ENCODE assay signal across 16 cellular contexts in genomic region chr2:19651466-19651865, GRCh38.
DNase-seq lines count a peak whose midpoint lies in the region; ATAC-seq, FAIRE-seq and TF ChIP-seq lines count a peak whose summit lies in the region.
"Had no signal": no experiment of that assay in that cellular context is flagged by ENCODE, and none has a peak within 500 bp of the region (broad histone marks: within the 10 kb centered on the region; RNA-seq: fewer than 3 reads in every experiment).

No MANE protein-coding gene starts in this region.

- H3K9me3 ChIP-seq in A549 (no peaks in the 10 kb centered on the region), RWPE2 (ENCODE audit: severe bottlenecking) (no peaks in the 10 kb centered on the region)

- TF ChIP-seq POLR2A in A549 (IDR thresholded peaks at IDR 0.05; ENCODE audit: low read length) = no peak
- TF ChIP-seq POLR2A in GM12892 (IDR thresholded peaks at IDR 0.05; ENCODE audit: low read depth, low read length) = no peak

- H3K27me3 Mint-ChIP-seq in WTC11 (ENCODE audit: low read depth) = no peaks in the 10 kb centered on the region

- no peak for TF ChIP-seq EP300 in A549 (IDR thresholded peaks at IDR 0.05)

- no peak for FAIRE-seq in A549 (lab: Jason Lieb, UNC)
- FAIRE-seq in GM12892 (lab: Jason Lieb, UNC) = no peak
- FAIRE-seq: K562 had no signal

- H3K4me3 ChIP-seq in A549 = no peak overlapping the region
- no peak overlapping the region for H3K4me3 ChIP-seq in RWPE2 (ENCODE audit: severe bottlenecking)
- H3K4me3 ChIP-seq in fibroblast of mammary gland (ENCODE audit: control insufficient read depth, low read depth, low read length) = no peak overlapping the region
- H3K4me3 ChIP-seq: K562 had no signal

- H3K4me2 ChIP-seq in A549 = no peak overlapping the region

- H3K27ac Mint-ChIP-seq in WTC11 = no peak overlapping the region

- no peaks in the 10 kb centered on the region for H3K36me3 ChIP-seq in RWPE2 (ENCODE audit: low read depth)

- no peak for TF ChIP-seq CTCF in A549 (IDR thresholded peaks at IDR 0.05)
- no peak for TF ChIP-seq CTCF in RWPE2 (IDR thresholded peaks at IDR 0.05; ENCODE audit: poor library complexity, severe bottlenecking)
- no peak for TF ChIP-seq CTCF in fibroblast of mammary gland (conservative IDR thresholded peaks at IDR 0.05; ENCODE audit: control insufficient read depth, insufficient read depth, low read depth, low read length)
- TF ChIP-seq CTCF in WTC11 (IDR thresholded peaks at IDR 0.05) = no peak

- peak overlapping the region; percentile 4 to 57; a peak in 2 of 6 replicates for H3K27ac ChIP-seq in A549
- peak overlapping the region; percentile 81 for H3K27ac ChIP-seq in RWPE2 (ENCODE audit: poor library complexity, severe bottlenecking)
- H3K27ac ChIP-seq: 22Rv1, HL-60 had no signal

- ATAC-seq in A549 = no peak
- no peak for ATAC-seq in RWPE2 (ENCODE audit: low read depth)
- ATAC-seq in WTC11 = no peak
- no peak for ATAC-seq in GM18511 (IDR thresholded peaks at IDR 0.05; ENCODE audit: unreplicated experiment)
- ATAC-seq: K562 had no signal

- H3K4me1 Mint-ChIP-seq in WTC11 = peaks cover 27% of the 10 kb centered on the region
- H3K4me1 Mint-ChIP-seq: CD14-positive monocyte had no signal

- H3K4me1 ChIP-seq in A549 (peaks cover 27% of the 10 kb centered on the region), RWPE2 (ENCODE audit: insufficient read depth, poor library complexity, severe bottlenecking) (peaks cover 29% of the 10 kb centered on the region)

- DNase-seq in A549 (ENCODE audit: low read depth in 1 of 2, low spot score in 1 of 2) (no peak), RWPE2 (ENCODE audit: low spot score) (no peak), fibroblast of mammary gland (ENCODE audit: low read depth) (peak; percentile 89), renal cortical epithelial cell (ENCODE audit: low read depth) (peak; percentile 59), GM12892 (ENCODE audit: insufficient read length) (no peak), WTC11 (ENCODE audit: low spot score) (no peak)
- no peak for DNase-seq in activated effector memory CD4-positive, alpha-beta T cell treated with anti-CD3 and anti-CD28 coated beads, Interleukin-2, amount 50 U/mL, for 16 hours
- DNase-seq: COR-L47, NCI-H1092 treated with DMSO at 0.1 percent for 48 hours, NCI-H1694, NCI-H345 had no signal

- no peaks in the 10 kb centered on the region for H3K36me3 Mint-ChIP-seq in WTC11
- H3K36me3 Mint-ChIP-seq: CD14-positive monocyte had no signal

- no peaks in the 10 kb centered on the region for H3K27me3 ChIP-seq in RWPE2 (ENCODE audit: insufficient read depth, poor library complexity, severe bottlenecking)

- TF ChIP-seq RAD21 in A549 (conservative IDR thresholded peaks at IDR 0.05 in 1 of 2, IDR thresholded peaks at IDR 0.05 in 1 of 2) = no peak

- POLR2A ChIA-PET in A549 (lab: Yijun Ruan, JAX) (no interaction called here), WTC11 (lab: Charles Lee) (no interaction called here)

- CTCF ChIA-PET in A549 (lab: Yijun Ruan, JAX) (interaction anchor here (0.7 to 2.1 kb wide), 5 partner anchors 15 to 288 kb away, joined by 3 to 11 read pairs (median 4); no protein-coding TSS in a partner anchor), WTC11 (lab: Charles Lee) (no interaction called here)

- H3K4me3 Mint-ChIP-seq in WTC11 = no peak overlapping the region
- H3K4me3 Mint-ChIP-seq: CD14-positive monocyte had no signal

- peaks cover 11% of the 10 kb centered on the region; the same call in 1 of the 2 replicates for H3K9me3 Mint-ChIP-seq in WTC11

- 63% methylated on average over 4 of the region's 4 CpGs for WGBS in A549 (ENCODE audit: missing lambda C conversion rate)

TF ChIP-seq in A549, 52 proteins besides CTCF, POLR2A, EP300 and RAD21:
- TF ChIP-seq, protein P1, sequence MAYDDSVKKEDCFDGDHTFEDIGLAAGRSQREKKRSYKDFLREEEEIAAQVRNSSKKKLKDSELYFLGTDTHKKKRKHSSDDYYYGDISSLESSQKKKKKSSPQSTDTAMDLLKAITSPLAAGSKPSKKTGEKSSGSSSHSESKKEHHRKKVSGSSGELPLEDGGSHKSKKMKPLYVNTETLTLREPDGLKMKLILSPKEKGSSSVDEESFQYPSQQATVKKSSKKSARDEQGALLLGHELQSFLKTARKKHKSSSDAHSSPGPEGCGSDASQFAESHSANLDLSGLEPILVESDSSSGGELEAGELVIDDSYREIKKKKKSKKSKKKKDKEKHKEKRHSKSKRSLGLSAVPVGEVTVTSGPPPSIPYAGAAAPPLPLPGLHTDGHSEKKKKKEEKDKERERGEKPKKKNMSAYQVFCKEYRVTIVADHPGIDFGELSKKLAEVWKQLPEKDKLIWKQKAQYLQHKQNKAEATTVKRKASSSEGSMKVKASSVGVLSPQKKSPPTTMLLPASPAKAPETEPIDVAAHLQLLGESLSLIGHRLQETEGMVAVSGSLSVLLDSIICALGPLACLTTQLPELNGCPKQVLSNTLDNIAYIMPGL (CRISPR knock-in tag; IDR thresholded peaks at IDR 0.05; ENCODE audit: borderline replicate concordance) = no peak
- TF ChIP-seq RCOR1 (IDR thresholded peaks at IDR 0.05; ENCODE audit: low read depth, low read length) (no peak), HOXB13 (CRISPR knock-in tag; IDR thresholded peaks at IDR 0.05; ENCODE audit: low read depth) (no peak), HDAC2 (IDR thresholded peaks at IDR 0.05) (no peak), TP53 (CRISPR knock-in tag; IDR thresholded peaks at IDR 0.05) (no peak), MYC (IDR thresholded peaks at IDR 0.05; ENCODE audit: borderline replicate concordance, low read length) (no peak)
- TF ChIP-seq, protein P2, sequence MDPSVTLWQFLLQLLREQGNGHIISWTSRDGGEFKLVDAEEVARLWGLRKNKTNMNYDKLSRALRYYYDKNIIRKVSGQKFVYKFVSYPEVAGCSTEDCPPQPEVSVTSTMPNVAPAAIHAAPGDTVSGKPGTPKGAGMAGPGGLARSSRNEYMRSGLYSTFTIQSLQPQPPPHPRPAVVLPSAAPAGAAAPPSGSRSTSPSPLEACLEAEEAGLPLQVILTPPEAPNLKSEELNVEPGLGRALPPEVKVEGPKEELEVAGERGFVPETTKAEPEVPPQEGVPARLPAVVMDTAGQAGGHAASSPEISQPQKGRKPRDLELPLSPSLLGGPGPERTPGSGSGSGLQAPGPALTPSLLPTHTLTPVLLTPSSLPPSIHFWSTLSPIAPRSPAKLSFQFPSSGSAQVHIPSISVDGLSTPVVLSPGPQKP (IDR thresholded peaks at IDR 0.05; ENCODE audit: low read depth, low read length) = no peak

TF ChIP-seq in WTC11, 78 proteins besides CTCF, POLR2A, EP300 and RAD21 (continues in another document):
- TF ChIP-seq TEAD4 (CRISPR knock-in tag; IDR thresholded peaks at IDR 0.05) (no peak), E2F1 (CRISPR knock-in tag; IDR thresholded peaks at IDR 0.05) (no peak), TCF7 (CRISPR knock-in tag; IDR thresholded peaks at IDR 0.05; ENCODE audit: low read depth) (no peak), JAZF1 (CRISPR knock-in tag; IDR thresholded peaks at IDR 0.05) (no peak), ZNF512 (CRISPR knock-in tag; IDR thresholded peaks at IDR 0.05; ENCODE audit: borderline replicate concordance) (no peak), JUN (CRISPR knock-in tag; IDR thresholded peaks at IDR 0.05) (no peak), GTF2I (CRISPR knock-in tag; conservative IDR thresholded peaks at IDR 0.05) (no peak)
- TF ChIP-seq, protein P3, sequence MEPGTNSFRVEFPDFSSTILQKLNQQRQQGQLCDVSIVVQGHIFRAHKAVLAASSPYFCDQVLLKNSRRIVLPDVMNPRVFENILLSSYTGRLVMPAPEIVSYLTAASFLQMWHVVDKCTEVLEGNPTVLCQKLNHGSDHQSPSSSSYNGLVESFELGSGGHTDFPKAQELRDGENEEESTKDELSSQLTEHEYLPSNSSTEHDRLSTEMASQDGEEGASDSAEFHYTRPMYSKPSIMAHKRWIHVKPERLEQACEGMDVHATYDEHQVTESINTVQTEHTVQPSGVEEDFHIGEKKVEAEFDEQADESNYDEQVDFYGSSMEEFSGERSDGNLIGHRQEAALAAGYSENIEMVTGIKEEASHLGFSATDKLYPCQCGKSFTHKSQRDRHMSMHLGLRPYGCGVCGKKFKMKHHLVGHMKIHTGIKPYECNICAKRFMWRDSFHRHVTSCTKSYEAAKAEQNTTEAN (CRISPR knock-in tag; IDR thresholded peaks at IDR 0.05) = no peak
- TF ChIP-seq, protein P4, sequence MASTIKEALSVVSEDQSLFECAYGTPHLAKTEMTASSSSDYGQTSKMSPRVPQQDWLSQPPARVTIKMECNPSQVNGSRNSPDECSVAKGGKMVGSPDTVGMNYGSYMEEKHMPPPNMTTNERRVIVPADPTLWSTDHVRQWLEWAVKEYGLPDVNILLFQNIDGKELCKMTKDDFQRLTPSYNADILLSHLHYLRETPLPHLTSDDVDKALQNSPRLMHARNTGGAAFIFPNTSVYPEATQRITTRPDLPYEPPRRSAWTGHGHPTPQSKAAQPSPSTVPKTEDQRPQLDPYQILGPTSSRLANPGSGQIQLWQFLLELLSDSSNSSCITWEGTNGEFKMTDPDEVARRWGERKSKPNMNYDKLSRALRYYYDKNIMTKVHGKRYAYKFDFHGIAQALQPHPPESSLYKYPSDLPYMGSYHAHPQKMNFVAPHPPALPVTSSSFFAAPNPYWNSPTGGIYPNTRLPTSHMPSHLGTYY (CRISPR knock-in tag; IDR thresholded peaks at IDR 0.05) = no peak

Comparison
In these comparisons a context has a peak if more than half of its experiments do, and no peak if none do; other contexts are left out.
1. DNase-seq: peak in fibroblast of mammary gland (single experiment) and renal cortical epithelial cell (single experiment); none in A549 (0 of 2), RWPE2 (single experiment), GM12892 (single experiment), WTC11 (single experiment) and activated effector memory CD4-positive, alpha-beta T cell treated with anti-CD3 and anti-CD28 coated beads, Interleukin-2, amount 50 U/mL, for 16 hours (single experiment).